Comparison of ENCODE assay signal across 9 cellular contexts in the genomic region with DNA sequence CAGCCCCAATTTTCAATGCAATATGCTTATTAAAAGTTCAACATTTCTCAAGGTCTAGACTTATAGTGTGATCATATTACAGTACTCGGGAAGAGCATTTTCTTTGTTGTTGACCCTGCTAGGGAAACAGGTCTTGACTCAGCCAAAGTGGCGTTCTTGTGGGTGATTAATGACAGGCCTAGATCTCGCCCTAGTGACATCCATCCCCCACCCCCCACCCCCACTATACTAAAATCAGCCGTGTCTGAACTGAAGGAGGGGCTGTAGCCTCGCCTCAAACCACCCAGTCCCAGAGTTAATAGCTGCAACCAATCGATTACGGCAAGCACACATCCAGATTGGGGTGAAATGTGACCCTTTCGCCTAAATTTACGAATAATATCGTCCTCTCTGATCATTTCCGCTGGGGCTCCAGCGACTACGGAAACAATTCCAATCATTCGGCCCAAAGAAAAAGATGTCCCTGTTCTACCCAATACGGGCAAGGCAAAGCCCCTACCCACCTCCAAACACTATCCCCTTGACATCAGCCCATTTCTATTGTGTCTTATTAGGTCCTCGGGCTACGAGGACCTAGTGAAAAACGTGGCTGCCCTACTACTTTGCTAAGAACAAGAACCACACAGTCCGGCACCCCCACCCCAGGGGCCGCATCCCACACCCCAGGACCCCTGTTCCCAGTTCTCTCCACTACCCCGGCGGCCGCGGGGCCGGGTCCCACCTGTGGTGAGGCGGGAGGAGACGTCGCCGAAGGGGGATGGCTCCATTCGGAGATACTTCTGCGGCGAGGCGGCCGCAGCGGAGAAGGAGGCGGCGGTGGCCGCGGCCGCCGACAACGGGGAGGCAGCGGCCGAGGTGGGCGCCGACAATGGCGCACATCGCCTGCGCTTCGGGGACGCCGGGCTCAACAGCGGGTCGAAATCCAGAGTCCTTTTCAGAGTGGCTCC. TPM values are rescaled to one million over a fixed set of nuclear protein-coding genes. Genes with fewer than 3 reads are reported as not detected.
DNase-seq lines count a peak whose midpoint lies in the region; ATAC-seq, FAIRE-seq and TF ChIP-seq lines count a peak whose summit lies in the region.
"Had no signal": no experiment of that assay in that cellular context is flagged by ENCODE, and none has a peak within 500 bp of the region (broad histone marks: within the 10 kb centered on the region; RNA-seq: fewer than 3 reads in every experiment).

No MANE protein-coding gene starts in this region.

- H3K36me3 ChIP-seq in MM.1S (replicated peaks; ENCODE audit: insufficient read depth, low read length) (peaks cover 7% of the 10 kb centered on the region; the same call in 1 of the 2 replicates), bronchial epithelial cell (ENCODE audit: control insufficient read depth, insufficient read depth, low read length) (no peaks in the 10 kb centered on the region), kidney (ENCODE audit: control insufficient read depth in 1 of 2, insufficient read depth in 2 of 2, low read length in 2 of 2) (no peaks in the 10 kb centered on the region)

- H3K27me3 Mint-ChIP-seq in T-helper 1 cell treated with Interleukin-12 subunit alpha and Interleukin-12 subunit beta and Interleukin-4 antibody, amounts not matched to agents 30 μg/mL and 1 μg/mL, for 36 hours (ENCODE audit: low read depth): no peaks in the 10 kb centered on the region

- no peaks in the 10 kb centered on the region for H3K9me3 Mint-ChIP-seq in T-helper 1 cell treated with Interleukin-12 subunit alpha and Interleukin-12 subunit beta and Interleukin-4 antibody, amounts not matched to agents 30 μg/mL and 1 μg/mL, for 36 hours

- DNase-seq in C1 segment of cervical spinal cord (lab: John Stamatoyannopoulos, UW) (peak in 10 of 14 donors; percentile 14 to 72 (median 34)), MM.1S (peak; percentile 59), bronchial epithelial cell (ENCODE audit: low read depth) (peak; percentile 82), kidney (peak; percentile 87), GOT3 (lab: John Stamatoyannopoulos, UW) (no peak)
- peak; percentile 30 to 48 for DNase-seq in stimulated activated CD4-positive, alpha-beta T cell treated with anti-CD3 and anti-CD28 coated beads, Interleukin-2, amount 100 ng/mL, for 24 hours

- H3K4me3 ChIP-seq in MM.1S (ENCODE audit: low read length) (peak overlapping the region; percentile 72), bronchial epithelial cell (ENCODE audit: low read depth, low read length) (peak overlapping the region; percentile 98), kidney (ENCODE audit: low read length in 2 of 2) (peak overlapping the region; percentile 79 to 90)

- TF ChIP-seq CTCF in MM.1S (IDR thresholded peaks at IDR 0.05; ENCODE audit: low read length) (no peak), bronchial epithelial cell (IDR thresholded peaks at IDR 0.05; ENCODE audit: insufficient read depth, low read length, severe bottlenecking) (peak; percentile 14), kidney (IDR thresholded peaks at IDR 0.05; ENCODE audit: borderline replicate concordance, extremely low read depth, insufficient read depth) (no peak)

- peak overlapping the region; percentile 68 for H2AFZ ChIP-seq in MM.1S (ENCODE audit: low read length)

- no peaks in the 10 kb centered on the region for H3K27me3 ChIP-seq in MM.1S (replicated peaks; ENCODE audit: insufficient read depth, low read length)
- no peaks in the 10 kb centered on the region for H3K27me3 ChIP-seq in bronchial epithelial cell (ENCODE audit: control insufficient read depth, insufficient read depth, low read length)

- intact Hi-C loops in kidney (cut with DNase I): no loop called here

- H3K4me1 ChIP-seq in MM.1S (ENCODE audit: low read length) (peaks cover 13% of the 10 kb centered on the region), kidney (ENCODE audit: control insufficient read depth in 1 of 2, insufficient read depth in 1 of 2, low read depth in 1 of 2, low read length in 2 of 2) (peaks cover 8 to 12% of the 10 kb centered on the region in 2 donors)

- no peaks in the 10 kb centered on the region for H3K9me2 ChIP-seq in MM.1S (replicated peaks; ENCODE audit: insufficient read depth, low read length)

- H3K36me3 Mint-ChIP-seq in T-helper 1 cell treated with Interleukin-12 subunit alpha and Interleukin-12 subunit beta and Interleukin-4 antibody, amounts not matched to agents 30 μg/mL and 1 μg/mL, for 36 hours (ENCODE audit: low read depth): peaks cover 15% of the 10 kb centered on the region

- H3K9me3 ChIP-seq in MM.1S (replicated peaks; ENCODE audit: insufficient read depth, low read length): no peaks in the 10 kb centered on the region
- no peaks in the 10 kb centered on the region for H3K9me3 ChIP-seq in kidney (ENCODE audit: control insufficient read depth in 1 of 2, low read length in 2 of 2)

- H3K79me2 ChIP-seq in MM.1S (ENCODE audit: low read length): peaks cover 60% of the 10 kb centered on the region

- peak overlapping the region; percentile 88 for H3K27ac ChIP-seq in MM.1S (ENCODE audit: low read length)
- peak overlapping the region; percentile 97 to 99 for H3K27ac ChIP-seq in kidney (ENCODE audit: low read depth in 2 of 2, low read length in 2 of 2)

- H4K20me1 ChIP-seq in MM.1S (ENCODE audit: insufficient read depth, low read length): peaks cover 21% of the 10 kb centered on the region

- peak; percentile 0 for ATAC-seq in GM19397 (IDR thresholded peaks at IDR 0.05; ENCODE audit: unreplicated experiment)

- H3K9ac ChIP-seq in MM.1S (ENCODE audit: low read length) (peak overlapping the region; percentile 94), kidney (ENCODE audit: low read length in 2 of 2) (peak overlapping the region; percentile 61 to 99)

- H3K4me1 Mint-ChIP-seq in T-helper 1 cell treated with Interleukin-12 subunit alpha and Interleukin-12 subunit beta and Interleukin-4 antibody, amounts not matched to agents 30 μg/mL and 1 μg/mL, for 36 hours (ENCODE audit: low read depth): peaks cover 38% of the 10 kb centered on the region

- no peak for FAIRE-seq in bronchial epithelial cell (lab: Jason Lieb, UNC)
- FAIRE-seq in kidney (lab: Jason Lieb, UNC): no peak
- FAIRE-seq: TTC549 had no signal

- peak overlapping the region; percentile 97 for H3K27ac Mint-ChIP-seq in T-helper 1 cell treated with Interleukin-12 subunit alpha and Interleukin-12 subunit beta and Interleukin-4 antibody, amounts not matched to agents 30 μg/mL and 1 μg/mL, for 36 hours

- H3K4me2 ChIP-seq in MM.1S (ENCODE audit: low read depth, low read length): peak overlapping the region; percentile 65

- peaks cover 26% of the 10 kb centered on the region for H3F3A ChIP-seq in MM.1S (ENCODE audit: insufficient read depth, low read length)

- H3K4me3 Mint-ChIP-seq in T-helper 1 cell treated with Interleukin-12 subunit alpha and Interleukin-12 subunit beta and Interleukin-4 antibody, amounts not matched to agents 30 μg/mL and 1 μg/mL, for 36 hours: peak overlapping the region; percentile 99

RNA-seq across cellular contexts. Expression of a gene that starts 1.0 kb away (rescaled TPM):
- total RNA-seq in bronchial epithelial cell (22.6 and 30.2 TPM in 2 replicates), kidney (43.4 TPM)
- polyA plus RNA-seq in kidney (ENCODE audit: insufficient read depth, low read depth, low replicate concordance): 26.0 TPM
